In genomic region chrX:129840334-129840733, GRCh38 we compare ENCODE assay signal across 1 cellular context.
TF ChIP-seq lines count a peak whose summit lies in the region.

No MANE protein-coding gene starts in this region.

TF ChIP-seq in GM23338, 12 proteins besides CTCF, POLR2A, EP300 and RAD21 (continued from another document):
- TF ChIP-seq, protein P1, sequence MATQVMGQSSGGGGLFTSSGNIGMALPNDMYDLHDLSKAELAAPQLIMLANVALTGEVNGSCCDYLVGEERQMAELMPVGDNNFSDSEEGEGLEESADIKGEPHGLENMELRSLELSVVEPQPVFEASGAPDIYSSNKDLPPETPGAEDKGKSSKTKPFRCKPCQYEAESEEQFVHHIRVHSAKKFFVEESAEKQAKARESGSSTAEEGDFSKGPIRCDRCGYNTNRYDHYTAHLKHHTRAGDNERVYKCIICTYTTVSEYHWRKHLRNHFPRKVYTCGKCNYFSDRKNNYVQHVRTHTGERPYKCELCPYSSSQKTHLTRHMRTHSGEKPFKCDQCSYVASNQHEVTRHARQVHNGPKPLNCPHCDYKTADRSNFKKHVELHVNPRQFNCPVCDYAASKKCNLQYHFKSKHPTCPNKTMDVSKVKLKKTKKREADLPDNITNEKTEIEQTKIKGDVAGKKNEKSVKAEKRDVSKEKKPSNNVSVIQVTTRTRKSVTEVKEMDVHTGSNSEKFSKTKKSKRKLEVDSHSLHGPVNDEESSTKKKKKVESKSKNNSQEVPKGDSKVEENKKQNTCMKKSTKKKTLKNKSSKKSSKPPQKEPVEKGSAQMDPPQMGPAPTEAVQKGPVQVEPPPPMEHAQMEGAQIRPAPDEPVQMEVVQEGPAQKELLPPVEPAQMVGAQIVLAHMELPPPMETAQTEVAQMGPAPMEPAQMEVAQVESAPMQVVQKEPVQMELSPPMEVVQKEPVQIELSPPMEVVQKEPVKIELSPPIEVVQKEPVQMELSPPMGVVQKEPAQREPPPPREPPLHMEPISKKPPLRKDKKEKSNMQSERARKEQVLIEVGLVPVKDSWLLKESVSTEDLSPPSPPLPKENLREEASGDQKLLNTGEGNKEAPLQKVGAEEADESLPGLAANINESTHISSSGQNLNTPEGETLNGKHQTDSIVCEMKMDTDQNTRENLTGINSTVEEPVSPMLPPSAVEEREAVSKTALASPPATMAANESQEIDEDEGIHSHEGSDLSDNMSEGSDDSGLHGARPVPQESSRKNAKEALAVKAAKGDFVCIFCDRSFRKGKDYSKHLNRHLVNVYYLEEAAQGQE (IDR thresholded peaks at IDR 0.05; ENCODE audit: unreplicated experiment) = no peak
- TF ChIP-seq JUNB (IDR thresholded peaks at IDR 0.05; ENCODE audit: unreplicated experiment) = no peak
- no peak for TF ChIP-seq ZNF462 (CRISPR knock-in tag; IDR thresholded peaks at IDR 0.05)
- no peak for TF ChIP-seq EZH2 (IDR thresholded peaks at IDR 0.05; ENCODE audit: low read depth, unreplicated experiment)
- no peak for TF ChIP-seq CREB1 (CRISPR knock-in tag; IDR thresholded peaks at IDR 0.05; ENCODE audit: low read depth)
- TF ChIP-seq POLR2AphosphoS5 (IDR thresholded peaks at IDR 0.05; ENCODE audit: low read depth) = no peak
- TF ChIP-seq STAT1 (IDR thresholded peaks at IDR 0.05; ENCODE audit: unreplicated experiment) = no peak
